Comparison of ENCODE assay signal across 21 cellular contexts in genomic region chr10:70442332-70442988, GRCh38. TPM values are rescaled to one million over a fixed set of nuclear protein-coding genes. Genes with fewer than 3 reads are reported as not detected.
DNase-seq lines count a peak whose midpoint lies in the region; ATAC-seq and TF ChIP-seq lines count a peak whose summit lies in the region.
"Had no signal": no experiment of that assay in that cellular context is flagged by ENCODE, and none has a peak within 500 bp of the region (broad histone marks: within the 10 kb centered on the region; RNA-seq: fewer than 3 reads in every experiment).

No MANE protein-coding gene starts in this region.

- H3K4me3 Mint-ChIP-seq in CD8-positive, alpha-beta memory T cell = peak overlapping the region in 6 of 7 donors; percentile 0 to 67 (median 24)
- no peak overlapping the region for H3K4me3 Mint-ChIP-seq in stimulated activated memory B cell treated with anti-CD40 and anti-IgM and Interleukin-4, amounts not matched to agents 10 μg/mL and 1 μg/mL and 100 μg/mL, for 72 hours
- H3K4me3 Mint-ChIP-seq: activated T-cell treated with anti-CD3 and anti-CD28 coated beads, Interleukin-2, amount 50 U/mL, for 24 hours had no signal

- WGBS in hepatocyte (ENCODE audit: low lambda C conversion rate, missing lambda C conversion rate) = 34% methylated on average over 6 of the region's 6 CpGs

- H3K36me3 ChIP-seq in CD8-positive, alpha-beta memory T cell (ENCODE audit: insufficient read depth, low read length) = no peaks in the 10 kb centered on the region
- H3K36me3 ChIP-seq in NT2/D1 (ENCODE audit: insufficient read depth, insufficient read length, low read length) (no peaks in the 10 kb centered on the region), hepatocyte (replicated peaks; ENCODE audit: insufficient read depth, low read depth) (no peaks in the 10 kb centered on the region), mucosa of descending colon (ENCODE audit: low read depth) (no peaks in the 10 kb centered on the region)
- H3K36me3 ChIP-seq: adrenal gland, esophagus muscularis mucosa, HAP-1, heart left ventricle, thyroid gland had no signal

- peaks cover 17% of the 10 kb centered on the region for H3K4me1 ChIP-seq in CD8-positive, alpha-beta memory T cell (ENCODE audit: insufficient read depth, low read length)
- H3K4me1 ChIP-seq in NT2/D1 (ENCODE audit: insufficient read depth, insufficient read length) (peaks cover 14% of the 10 kb centered on the region), hepatocyte (ENCODE audit: insufficient read depth) (peaks cover 28% of the 10 kb centered on the region), mucosa of descending colon (ENCODE audit: low read depth) (peaks cover 23% of the 10 kb centered on the region)
- H3K4me1 ChIP-seq: HAP-1 had no signal

- H3K9me2 ChIP-seq in hepatocyte (replicated peaks; ENCODE audit: insufficient read depth) = no peaks in the 10 kb centered on the region

- CTCF ChIA-PET in CD8-positive, alpha-beta memory T cell (lab: Charles Lee) = interaction anchor here (1.5 kb wide), 1 partner anchor 20 kb away, joined by 5 read pairs; no protein-coding TSS in a partner anchor

- intact Hi-C loops in mucosa of descending colon (cut with DNase I, micrococcal nuclease) (loop anchor here in 1 of 2 donors (1.0 kb wide), 1 partner anchor 11 kb away; no protein-coding TSS in a partner anchor), cardiac septum (cut with DNase I) (no loop called here)

- no peaks in the 10 kb centered on the region for H3K36me3 Mint-ChIP-seq in CD8-positive, alpha-beta memory T cell
- H3K36me3 Mint-ChIP-seq in stimulated activated memory B cell treated with anti-CD40 and anti-IgM and Interleukin-4, amounts not matched to agents 10 μg/mL and 1 μg/mL and 100 μg/mL, for 72 hours = no peaks in the 10 kb centered on the region

- no peaks in the 10 kb centered on the region for H3K9me3 Mint-ChIP-seq in CD8-positive, alpha-beta memory T cell
- no peaks in the 10 kb centered on the region for H3K9me3 Mint-ChIP-seq in stimulated activated memory B cell treated with anti-CD40 and anti-IgM and Interleukin-4, amounts not matched to agents 10 μg/mL and 1 μg/mL and 100 μg/mL, for 72 hours
- H3K9me3 Mint-ChIP-seq: activated T-cell treated with anti-CD3 and anti-CD28 coated beads, Interleukin-2, amount 50 U/mL, for 24 hours had no signal

- ATAC-seq in mucosa of descending colon = peak; percentile 77
- ATAC-seq in HG02938 (IDR thresholded peaks at IDR 0.05; ENCODE audit: unreplicated experiment) = no peak
- no peak for ATAC-seq in stimulated activated memory B cell treated with anti-CD40 and anti-IgM and Interleukin-4, amounts not matched to agents 10 μg/mL and 1 μg/mL and 100 μg/mL, for 72 hours

- TF ChIP-seq CTCF in hepatocyte (IDR thresholded peaks at IDR 0.05; ENCODE audit: poor library complexity) (no peak), mucosa of descending colon (IDR thresholded peaks at IDR 0.05) (no peak)

- POLR2A ChIA-PET in CD8-positive, alpha-beta memory T cell (lab: Charles Lee) = interaction anchor here (0.7 kb wide), 1 partner anchor 9 kb away, joined by 3 read pairs; no protein-coding TSS in a partner anchor

- H3K9ac ChIP-seq in NT2/D1 (ENCODE audit: insufficient read length, low read depth) = peak overlapping the region; percentile 72

- no peak overlapping the region for H3K4me3 ChIP-seq in CD8-positive, alpha-beta memory T cell (ENCODE audit: low read length)
- H3K4me3 ChIP-seq in NT2/D1 (ENCODE audit: insufficient read length, low read depth) (no peak overlapping the region), hepatocyte (no peak overlapping the region), mucosa of descending colon (no peak overlapping the region)
- H3K4me3 ChIP-seq: adrenal gland, esophagus muscularis mucosa, HAP-1, heart left ventricle, thyroid gland had no signal

- H3K27ac Mint-ChIP-seq in CD8-positive, alpha-beta memory T cell = no peak overlapping the region
- H3K27ac Mint-ChIP-seq in stimulated activated memory B cell treated with anti-CD40 and anti-IgM and Interleukin-4, amounts not matched to agents 10 μg/mL and 1 μg/mL and 100 μg/mL, for 72 hours = no peak overlapping the region
- H3K27ac Mint-ChIP-seq: activated T-cell treated with anti-CD3 and anti-CD28 coated beads, Interleukin-2, amount 50 U/mL, for 24 hours had no signal

- no peaks in the 10 kb centered on the region for H4K20me1 ChIP-seq in hepatocyte (ENCODE audit: insufficient read depth, poor library complexity, severe bottlenecking)

- peaks cover 26% of the 10 kb centered on the region for H3K27me3 ChIP-seq in CD8-positive, alpha-beta memory T cell (ENCODE audit: insufficient read depth, low read length, poor library complexity, severe bottlenecking)
- peaks cover 54% of the 10 kb centered on the region for H3K27me3 ChIP-seq in NT2/D1 (ENCODE audit: insufficient read depth, insufficient read length)
- peaks cover 55% of the 10 kb centered on the region for H3K27me3 ChIP-seq in hepatocyte

- H3K4me2 ChIP-seq in hepatocyte = no peak overlapping the region

- peaks cover 48 to 53% of the 10 kb centered on the region in 2 donors for H3K27me3 Mint-ChIP-seq in CD8-positive, alpha-beta memory T cell
- peaks cover 42% of the 10 kb centered on the region for H3K27me3 Mint-ChIP-seq in stimulated activated memory B cell treated with anti-CD40 and anti-IgM and Interleukin-4, amounts not matched to agents 10 μg/mL and 1 μg/mL and 100 μg/mL, for 72 hours

- H3K27ac ChIP-seq in CD8-positive, alpha-beta memory T cell (ENCODE audit: low read depth, low read length) = no peak overlapping the region
- H3K27ac ChIP-seq in hepatocyte = no peak overlapping the region
- H3K27ac ChIP-seq: adrenal gland, esophagus muscularis mucosa, heart left ventricle, thyroid gland had no signal

- H2AFZ ChIP-seq in hepatocyte = no peak overlapping the region

- H3K79me2 ChIP-seq in hepatocyte = no peaks in the 10 kb centered on the region

- peaks cover 14 to 26% (median 16%) of the 10 kb centered on the region in 3 donors for H3K4me1 Mint-ChIP-seq in CD8-positive, alpha-beta memory T cell
- peaks cover 17% of the 10 kb centered on the region for H3K4me1 Mint-ChIP-seq in stimulated activated memory B cell treated with anti-CD40 and anti-IgM and Interleukin-4, amounts not matched to agents 10 μg/mL and 1 μg/mL and 100 μg/mL, for 72 hours

- no peaks in the 10 kb centered on the region for H3K9me3 ChIP-seq in CD8-positive, alpha-beta memory T cell (ENCODE audit: low read length)
- H3K9me3 ChIP-seq in NT2/D1 (ENCODE audit: insufficient read depth, low read length) (no peaks in the 10 kb centered on the region), hepatocyte (ENCODE audit: low read depth) (no peaks in the 10 kb centered on the region), mucosa of descending colon (no peaks in the 10 kb centered on the region)
- H3K9me3 ChIP-seq: adrenal gland, esophagus muscularis mucosa, HAP-1, heart left ventricle, thyroid gland had no signal

- no peak for DNase-seq in CD8-positive, alpha-beta memory T cell
- DNase-seq in NT2/D1 (ENCODE audit: low read depth, low spot score) (no peak), hepatocyte (ENCODE audit: low spot score) (peak; percentile 64), mucosa of descending colon (peak in 2 of 3 donors; percentile 53 to 67), cardiac septum (ENCODE audit: low spot score) (no peak), NCI-H1048 (lab: John Stamatoyannopoulos, UW) (no peak)
- DNase-seq: activated CD4-positive, alpha-beta T cell treated with anti-CD3 and anti-CD28 coated beads, Interleukin-2, amount 50 U/mL, for 1 hour; activated T-cell treated with anti-CD3 and anti-CD28 coated beads, Interleukin-2, amount 50 U/mL, for 24 hours; adrenal gland; DMS153; heart left ventricle; KBM-7; nucleus accumbens; stimulated activated CD4-positive, alpha-beta T cell treated with anti-CD3 and anti-CD28 coated beads, Interleukin-4, amount 100 ng/mL, for 1 hour; T1000; thyroid gland had no signal

RNA-seq across cellular contexts. Expression of gene NODAL, which starts 1.0 kb away (rescaled TPM):
- not detected for total RNA-seq in CD8-positive, alpha-beta memory T cell
- polyA plus RNA-seq in CD8-positive, alpha-beta memory T cell = 0.43 TPM
- total RNA-seq in hepatocyte (not detected in 2 replicates), mucosa of descending colon (not detected), cardiac septum (0.38 TPM)
- not detected in 2 replicates for polyA plus RNA-seq in hepatocyte
- total RNA-seq: adrenal gland, esophagus muscularis mucosa, lung microvascular endothelial cell, thyroid gland had no signal
- polyA plus RNA-seq: adrenal gland, heart left ventricle had no signal

RNA-seq across cellular contexts. Expression of gene PALD1, which starts 36.1 kb away (rescaled TPM):
- under 1 TPM; 0.20 to 0.29 TPM for total RNA-seq in CD8-positive, alpha-beta memory T cell
- not detected for polyA plus RNA-seq in CD8-positive, alpha-beta memory T cell
- total RNA-seq in hepatocyte (1.1 and 2.2 TPM in 2 replicates), mucosa of descending colon (10 to 100 TPM in 1 of 3 donors, 1 to 10 TPM in 2; 1.9 to 15.9 (median 3.2) TPM), cardiac septum (5.3 TPM)
- 1.1 and 1.3 TPM in 2 replicates for polyA plus RNA-seq in hepatocyte

RNA-seq across cellular contexts. Expression of gene EIF4EBP2, which starts 38.5 kb away (rescaled TPM):
- total RNA-seq in CD8-positive, alpha-beta memory T cell = 10 to 100 TPM; 44.4 to 45.8 TPM
- polyA plus RNA-seq in CD8-positive, alpha-beta memory T cell = 61.9 TPM
- total RNA-seq in hepatocyte (75.1 and 77.1 TPM in 2 replicates), mucosa of descending colon (100 to 1,000 TPM in 2 of 3 donors, 10 to 100 TPM in 1; 88.1 to 131 (median 105) TPM), cardiac septum (69.8 TPM)
- 37.4 and 43.1 TPM in 2 replicates for polyA plus RNA-seq in hepatocyte

Comparison
In these comparisons a context has a peak if more than half of its experiments do, and no peak if none do; other contexts are left out.
1. DNase-seq: peak in hepatocyte (single experiment) and mucosa of descending colon (2 of 3); none in CD8-positive, alpha-beta memory T cell (0 of 5), NT2/D1 (single experiment), cardiac septum (single experiment) and NCI-H1048 (single experiment).